Comparison of ENCODE assay signal across 1 cellular context in the genomic region with DNA sequence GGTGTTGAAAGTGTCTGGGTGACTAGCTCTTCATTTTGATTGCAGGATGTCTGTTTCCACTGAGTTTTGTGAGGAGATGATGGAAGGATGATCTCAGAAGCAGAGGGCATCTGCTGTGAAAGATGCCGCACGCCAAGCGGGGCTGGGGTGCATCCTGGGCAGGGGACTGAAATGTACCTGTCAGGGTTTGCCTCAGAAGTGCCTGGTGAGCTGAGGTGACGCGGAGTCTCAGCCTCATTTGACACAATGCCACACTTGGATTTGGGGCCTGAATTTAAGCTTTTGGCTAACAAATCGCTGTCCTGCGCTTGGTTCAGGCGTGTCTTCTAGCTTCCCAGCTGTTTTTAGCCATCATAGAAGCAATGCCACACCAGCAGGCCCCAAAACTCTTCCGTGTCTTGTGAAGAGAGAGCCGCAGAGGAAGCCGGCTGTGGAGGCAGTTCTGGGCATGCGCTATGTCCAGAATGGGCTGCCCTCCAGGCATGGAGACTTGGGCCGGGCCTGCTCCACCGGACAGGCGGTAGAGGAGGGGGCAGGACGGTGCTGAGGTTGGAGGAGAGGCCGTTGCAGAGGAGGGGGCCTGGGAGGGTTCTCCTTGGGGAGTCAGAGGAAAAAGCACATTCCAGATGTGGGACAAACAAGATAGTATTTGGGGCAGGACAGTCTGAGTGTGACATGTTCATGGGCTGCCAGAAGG.
TF ChIP-seq lines count a peak whose summit lies in the region.

No MANE protein-coding gene starts in this region.

TF ChIP-seq in HepG2, 621 proteins besides CTCF, POLR2A, EP300 and RAD21:
- TF ChIP-seq ARID2 (CRISPR knock-in tag; IDR thresholded peaks at IDR 0.05; ENCODE audit: borderline replicate concordance): no peak
- TF ChIP-seq, protein P1, sequence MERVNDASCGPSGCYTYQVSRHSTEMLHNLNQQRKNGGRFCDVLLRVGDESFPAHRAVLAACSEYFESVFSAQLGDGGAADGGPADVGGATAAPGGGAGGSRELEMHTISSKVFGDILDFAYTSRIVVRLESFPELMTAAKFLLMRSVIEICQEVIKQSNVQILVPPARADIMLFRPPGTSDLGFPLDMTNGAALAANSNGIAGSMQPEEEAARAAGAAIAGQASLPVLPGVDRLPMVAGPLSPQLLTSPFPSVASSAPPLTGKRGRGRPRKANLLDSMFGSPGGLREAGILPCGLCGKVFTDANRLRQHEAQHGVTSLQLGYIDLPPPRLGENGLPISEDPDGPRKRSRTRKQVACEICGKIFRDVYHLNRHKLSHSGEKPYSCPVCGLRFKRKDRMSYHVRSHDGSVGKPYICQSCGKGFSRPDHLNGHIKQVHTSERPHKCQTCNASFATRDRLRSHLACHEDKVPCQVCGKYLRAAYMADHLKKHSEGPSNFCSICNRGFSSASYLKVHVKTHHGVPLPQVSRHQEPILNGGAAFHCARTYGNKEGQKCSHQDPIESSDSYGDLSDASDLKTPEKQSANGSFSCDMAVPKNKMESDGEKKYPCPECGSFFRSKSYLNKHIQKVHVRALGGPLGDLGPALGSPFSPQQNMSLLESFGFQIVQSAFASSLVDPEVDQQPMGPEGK (CRISPR knock-in tag; IDR thresholded peaks at IDR 0.05): no peak
- no peak for TF ChIP-seq IKZF4 (CRISPR knock-in tag; IDR thresholded peaks at IDR 0.05; ENCODE audit: borderline replicate concordance, low read depth, not compliant biosample characterization)
- TF ChIP-seq, protein P2, sequence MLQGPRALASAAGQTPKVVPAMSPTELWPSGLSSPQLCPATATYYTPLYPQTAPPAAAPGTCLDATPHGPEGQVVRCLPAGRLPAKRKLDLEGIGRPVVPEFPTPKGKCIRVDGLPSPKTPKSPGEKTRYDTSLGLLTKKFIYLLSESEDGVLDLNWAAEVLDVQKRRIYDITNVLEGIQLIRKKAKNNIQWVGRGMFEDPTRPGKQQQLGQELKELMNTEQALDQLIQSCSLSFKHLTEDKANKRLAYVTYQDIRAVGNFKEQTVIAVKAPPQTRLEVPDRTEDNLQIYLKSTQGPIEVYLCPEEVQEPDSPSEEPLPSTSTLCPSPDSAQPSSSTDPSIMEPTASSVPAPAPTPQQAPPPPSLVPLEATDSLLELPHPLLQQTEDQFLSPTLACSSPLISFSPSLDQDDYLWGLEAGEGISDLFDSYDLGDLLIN (CRISPR knock-in tag; IDR thresholded peaks at IDR 0.05; ENCODE audit: borderline replicate concordance): no peak
- no peak for TF ChIP-seq TBL1XR1 (IDR thresholded peaks at IDR 0.05; ENCODE audit: borderline replicate concordance, low read length, partially characterized antibody)
- TF ChIP-seq SPEN (CRISPR knock-in tag; IDR thresholded peaks at IDR 0.05; ENCODE audit: low read depth): no peak
- no peak for TF ChIP-seq ZNF337 (CRISPR knock-in tag; IDR thresholded peaks at IDR 0.05; ENCODE audit: borderline replicate concordance, low read depth)
- no peak for TF ChIP-seq YY1 (IDR thresholded peaks at IDR 0.05; ENCODE audit: insufficient read depth, insufficient replicate concordance, low read depth, low read length)
- TF ChIP-seq ZNF83 (CRISPR knock-in tag; IDR thresholded peaks at IDR 0.05; ENCODE audit: borderline replicate concordance): no peak
- TF ChIP-seq, protein P3, sequence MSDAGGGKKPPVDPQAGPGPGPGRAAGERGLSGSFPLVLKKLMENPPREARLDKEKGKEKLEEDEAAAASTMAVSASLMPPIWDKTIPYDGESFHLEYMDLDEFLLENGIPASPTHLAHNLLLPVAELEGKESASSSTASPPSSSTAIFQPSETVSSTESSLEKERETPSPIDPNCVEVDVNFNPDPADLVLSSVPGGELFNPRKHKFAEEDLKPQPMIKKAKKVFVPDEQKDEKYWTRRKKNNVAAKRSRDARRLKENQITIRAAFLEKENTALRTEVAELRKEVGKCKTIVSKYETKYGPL (CRISPR knock-in tag; IDR thresholded peaks at IDR 0.05): no peak
- TF ChIP-seq ZIK1 (CRISPR knock-in tag; IDR thresholded peaks at IDR 0.05; ENCODE audit: borderline replicate concordance, low read depth): no peak
- TF ChIP-seq ZNF451 (CRISPR knock-in tag; IDR thresholded peaks at IDR 0.05): no peak
- no peak for TF ChIP-seq ZNF570 (CRISPR knock-in tag; IDR thresholded peaks at IDR 0.05; ENCODE audit: borderline replicate concordance)
- TF ChIP-seq, protein P4, sequence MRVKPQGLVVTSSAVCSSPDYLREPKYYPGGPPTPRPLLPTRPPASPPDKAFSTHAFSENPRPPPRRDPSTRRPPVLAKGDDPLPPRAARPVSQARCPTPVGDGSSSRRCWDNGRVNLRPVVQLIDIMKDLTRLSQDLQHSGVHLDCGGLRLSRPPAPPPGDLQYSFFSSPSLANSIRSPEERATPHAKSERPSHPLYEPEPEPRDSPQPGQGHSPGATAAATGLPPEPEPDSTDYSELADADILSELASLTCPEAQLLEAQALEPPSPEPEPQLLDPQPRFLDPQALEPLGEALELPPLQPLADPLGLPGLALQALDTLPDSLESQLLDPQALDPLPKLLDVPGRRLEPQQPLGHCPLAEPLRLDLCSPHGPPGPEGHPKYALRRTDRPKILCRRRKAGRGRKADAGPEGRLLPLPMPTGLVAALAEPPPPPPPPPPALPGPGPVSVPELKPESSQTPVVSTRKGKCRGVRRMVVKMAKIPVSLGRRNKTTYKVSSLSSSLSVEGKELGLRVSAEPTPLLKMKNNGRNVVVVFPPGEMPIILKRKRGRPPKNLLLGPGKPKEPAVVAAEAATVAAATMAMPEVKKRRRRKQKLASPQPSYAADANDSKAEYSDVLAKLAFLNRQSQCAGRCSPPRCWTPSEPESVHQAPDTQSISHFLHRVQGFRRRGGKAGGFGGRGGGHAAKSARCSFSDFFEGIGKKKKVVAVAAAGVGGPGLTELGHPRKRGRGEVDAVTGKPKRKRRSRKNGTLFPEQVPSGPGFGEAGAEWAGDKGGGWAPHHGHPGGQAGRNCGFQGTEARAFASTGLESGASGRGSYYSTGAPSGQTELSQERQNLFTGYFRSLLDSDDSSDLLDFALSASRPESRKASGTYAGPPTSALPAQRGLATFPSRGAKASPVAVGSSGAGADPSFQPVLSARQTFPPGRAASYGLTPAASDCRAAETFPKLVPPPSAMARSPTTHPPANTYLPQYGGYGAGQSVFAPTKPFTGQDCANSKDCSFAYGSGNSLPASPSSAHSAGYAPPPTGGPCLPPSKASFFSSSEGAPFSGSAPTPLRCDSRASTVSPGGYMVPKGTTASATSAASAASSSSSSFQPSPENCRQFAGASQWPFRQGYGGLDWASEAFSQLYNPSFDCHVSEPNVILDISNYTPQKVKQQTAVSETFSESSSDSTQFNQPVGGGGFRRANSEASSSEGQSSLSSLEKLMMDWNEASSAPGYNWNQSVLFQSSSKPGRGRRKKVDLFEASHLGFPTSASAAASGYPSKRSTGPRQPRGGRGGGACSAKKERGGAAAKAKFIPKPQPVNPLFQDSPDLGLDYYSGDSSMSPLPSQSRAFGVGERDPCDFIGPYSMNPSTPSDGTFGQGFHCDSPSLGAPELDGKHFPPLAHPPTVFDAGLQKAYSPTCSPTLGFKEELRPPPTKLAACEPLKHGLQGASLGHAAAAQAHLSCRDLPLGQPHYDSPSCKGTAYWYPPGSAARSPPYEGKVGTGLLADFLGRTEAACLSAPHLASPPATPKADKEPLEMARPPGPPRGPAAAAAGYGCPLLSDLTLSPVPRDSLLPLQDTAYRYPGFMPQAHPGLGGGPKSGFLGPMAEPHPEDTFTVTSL (CRISPR knock-in tag; IDR thresholded peaks at IDR 0.05; ENCODE audit: borderline replicate concordance): no peak
- no peak for TF ChIP-seq ZNF891 (CRISPR knock-in tag; IDR thresholded peaks at IDR 0.05)
- TF ChIP-seq ATF7 (IDR thresholded peaks at IDR 0.05): no peak
- TF ChIP-seq ATF7 (CRISPR knock-in tag; IDR thresholded peaks at IDR 0.05): no peak
TF ChIP-seq in HepG2: peak in this region for 0.
